15 cellular contexts compared by ENCODE assay signal in genomic region chr13:73465629-73465974, GRCh38.
A peak's percentile ranks its signal among the peaks of the same experiment; 100 is the strongest.
DNase-seq lines count a peak whose midpoint lies in the region; ATAC-seq and TF ChIP-seq lines count a peak whose summit lies in the region.
"Had no signal": no experiment of that assay in that cellular context is flagged by ENCODE, and none has a peak within 500 bp of the region (broad histone marks: within the 10 kb centered on the region; RNA-seq: fewer than 3 reads in every experiment).

No MANE protein-coding gene starts in this region.

- H3K27me3 ChIP-seq in duodenal mucosa (ENCODE audit: control insufficient read depth in 1 of 2, insufficient read depth in 2 of 2, low read length in 2 of 2) = no peaks in the 10 kb centered on the region
- H3K27me3 ChIP-seq: tibial artery had no signal

- H3K9ac ChIP-seq in duodenal mucosa (ENCODE audit: low read depth in 1 of 2, low read length in 2 of 2) = peak overlapping the region in 1 of 2 donors; percentile 23

- H3K4me1 Mint-ChIP-seq in nephron = peaks cover 21% of the 10 kb centered on the region
- H3K4me1 Mint-ChIP-seq: activated naive CD8-positive, alpha-beta T cell treated with anti-CD3 and anti-CD28 coated beads for 36 hours had no signal

- H3K4me1 ChIP-seq in duodenal mucosa (ENCODE audit: control insufficient read depth in 1 of 2, insufficient read depth in 2 of 2, low read length in 2 of 2) = peaks cover 4 to 28% of the 10 kb centered on the region in 2 donors
- H3K4me1 ChIP-seq: tibial artery had no signal

- peak overlapping the region in 2 of 3 experiments; percentile 20 to 67 for H3K27ac Mint-ChIP-seq in nephron
- H3K27ac Mint-ChIP-seq: activated naive CD8-positive, alpha-beta T cell treated with anti-CD3 and anti-CD28 coated beads for 36 hours; T-helper 1 cell treated with Interleukin-12 subunit alpha and Interleukin-12 subunit beta and Interleukin-4 antibody, amounts not matched to agents 30 μg/mL and 1 μg/mL, for 36 hours had no signal

- ATAC-seq in GM21423 (IDR thresholded peaks at IDR 0.05; ENCODE audit: unreplicated experiment) = no peak
- no peak for ATAC-seq in GM21576 (IDR thresholded peaks at IDR 0.05; ENCODE audit: unreplicated experiment)
- no peak for ATAC-seq in HG03095 (IDR thresholded peaks at IDR 0.05; ENCODE audit: unreplicated experiment)
- ATAC-seq in GM21723 (IDR thresholded peaks at IDR 0.05; ENCODE audit: unreplicated experiment) = no peak
- ATAC-seq: sciatic nerve had no signal

- H3K4me3 ChIP-seq in duodenal mucosa (ENCODE audit: low read depth in 1 of 2, low read length in 2 of 2) = no peak overlapping the region
- H3K4me3 ChIP-seq: dorsolateral prefrontal cortex, tibial artery had no signal

- DNase-seq in Caki2 (ENCODE audit: low read depth) = peak; percentile 85
- peak; percentile 91 for DNase-seq in OCI-M1 (lab: John Stamatoyannopoulos, UW)
- DNase-seq: activated CD8-positive, alpha-beta memory T cell treated with anti-CD3 and anti-CD28 coated beads for 24 hours; activated naive CD8-positive, alpha-beta T cell treated with anti-CD3 and anti-CD28 coated beads for 36 hours; dorsolateral prefrontal cortex; NCI-H187 treated with DMSO at 0.1 percent for 48 hours; tibial artery had no signal

- H3K27ac ChIP-seq in duodenal mucosa (ENCODE audit: low read depth, low read length) = peak overlapping the region; percentile 39
- H3K27ac ChIP-seq: dorsolateral prefrontal cortex, tibial artery had no signal

- no peaks in the 10 kb centered on the region for H3K36me3 Mint-ChIP-seq in nephron (ENCODE audit: low read depth)
- H3K36me3 Mint-ChIP-seq: activated naive CD8-positive, alpha-beta T cell treated with anti-CD3 and anti-CD28 coated beads for 36 hours had no signal

- H3K9me3 Mint-ChIP-seq in nephron = no peaks in the 10 kb centered on the region
- H3K9me3 Mint-ChIP-seq: activated naive CD8-positive, alpha-beta T cell treated with anti-CD3 and anti-CD28 coated beads for 36 hours; T-helper 1 cell treated with Interleukin-12 subunit alpha and Interleukin-12 subunit beta and Interleukin-4 antibody, amounts not matched to agents 30 μg/mL and 1 μg/mL, for 36 hours had no signal

- no peaks in the 10 kb centered on the region for H3K36me3 ChIP-seq in duodenal mucosa (ENCODE audit: control insufficient read depth in 1 of 2, insufficient read depth in 2 of 2, low read length in 2 of 2)
- H3K36me3 ChIP-seq: tibial artery had no signal

- in situ Hi-C loops in Caki2 (cut with HindIII; ENCODE audit: low pct_unique_long_range_greater_than_20kb, low sequenced_read_pairs) = no loop called here

- no peak for TF ChIP-seq CTCF in nephron (IDR thresholded peaks at IDR 0.05; ENCODE audit: unreplicated experiment in 3 of 3)

- no peaks in the 10 kb centered on the region for H3K27me3 Mint-ChIP-seq in nephron (ENCODE audit: low read depth)
- H3K27me3 Mint-ChIP-seq: activated naive CD8-positive, alpha-beta T cell treated with anti-CD3 and anti-CD28 coated beads for 36 hours had no signal

- no peaks in the 10 kb centered on the region for H3K9me3 ChIP-seq in duodenal mucosa (ENCODE audit: control insufficient read depth in 1 of 2, low read length in 2 of 2)
- H3K9me3 ChIP-seq: tibial artery had no signal

- H3K4me3 Mint-ChIP-seq in nephron = no peak overlapping the region
- H3K4me3 Mint-ChIP-seq: activated naive CD8-positive, alpha-beta T cell treated with anti-CD3 and anti-CD28 coated beads for 36 hours; T-helper 1 cell treated with Interleukin-12 subunit alpha and Interleukin-12 subunit beta and Interleukin-4 antibody, amounts not matched to agents 30 μg/mL and 1 μg/mL, for 36 hours had no signal
